In the genomic region with DNA sequence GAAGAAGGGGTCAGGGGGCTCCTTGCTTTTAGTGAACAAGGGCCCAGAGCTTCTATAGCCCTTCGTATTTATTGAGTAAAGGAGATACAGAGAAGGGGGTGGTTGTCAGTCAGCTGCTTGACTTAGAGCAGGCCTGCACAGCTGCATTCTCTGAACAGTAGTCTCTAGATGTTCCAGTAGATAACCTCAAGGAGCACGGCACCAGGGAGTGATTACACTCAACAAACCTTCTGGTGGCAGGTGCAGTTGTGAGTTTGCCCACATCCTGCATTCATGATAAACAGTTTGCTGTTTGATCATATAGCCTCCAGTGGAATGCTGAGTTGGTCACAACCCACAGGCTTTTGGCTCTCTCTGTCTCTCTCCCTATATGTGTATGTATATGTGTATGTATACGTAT, we compare ENCODE assay signal across 3 cellular contexts.
"Had no signal": no experiment of that assay in that cellular context is flagged by ENCODE, and none has a peak within 500 bp of the region (broad histone marks: within the 10 kb centered on the region; RNA-seq: fewer than 3 reads in every experiment).

No MANE protein-coding gene starts in this region.

- ATAC-seq: GM12878 had no signal

- H3K4me3 ChIP-seq: GM12878 had no signal

- DNase-seq: GDM1, GF-D8 had no signal
